In genomic region chr7:80129785-80130184, GRCh38 we compare ENCODE assay signal across 27 cellular contexts.
"Had no signal": no experiment of that assay in that cellular context is flagged by ENCODE, and none has a peak within 500 bp of the region (broad histone marks: within the 10 kb centered on the region; RNA-seq: fewer than 3 reads in every experiment).

No MANE protein-coding gene starts in this region.

- H3K9me3 ChIP-seq: left lung, pancreas, prostate gland, tibial nerve, upper lobe of left lung, vagina had no signal

- ATAC-seq: left cardiac atrium; left lung; naive thymus-derived CD8-positive, alpha-beta T cell; pancreas; right cardiac atrium; sciatic nerve; stimulated activated naive B cell treated with anti-CD40 and anti-IgM and Interleukin-4, amounts not matched to agents 10 μg/mL and 1 μg/mL and 100 μg/mL, for 72 hours had no signal

- H3K27ac ChIP-seq: left lung, pancreas, prostate gland, skin epidermis, tibial nerve, upper lobe of left lung, vagina had no signal

- H3K9me3 Mint-ChIP-seq: naive thymus-derived CD8-positive, alpha-beta T cell; nephron; neural crest cell; stimulated activated naive B cell treated with anti-CD40 and anti-IgM and Interleukin-4, amounts not matched to agents 10 μg/mL and 1 μg/mL and 100 μg/mL, for 72 hours; stimulated activated naive CD8-positive, alpha-beta T cell treated with anti-CD3 and anti-CD28 coated beads, Interleukin-15, Interleukin-2, amounts not matched to agents 100 ng/mL and 50 ng/mL, for 24 hours had no signal

- DNase-seq: hippocampal formation; kidney glomerular epithelial cell; left cardiac atrium; left lung; mesendoderm; midbrain; naive thymus-derived CD8-positive, alpha-beta T cell; nucleus accumbens; pancreas; posterior cingulate gyrus; retina; right cardiac atrium; stimulated activated CD4-positive, alpha-beta T cell treated with anti-CD3 and anti-CD28 coated beads, Interleukin-12 subunit alpha, Interleukin-12 subunit beta, amount 100 ng/mL, for 4 hours; stimulated activated CD4-positive, alpha-beta T cell treated with anti-CD3 and anti-CD28 coated beads, Interleukin-15, amount 100 ng/mL, for 24 hours; stimulated activated CD4-positive, alpha-beta T cell treated with anti-CD3 and anti-CD28 coated beads, Interleukin-2, amount 100 ng/mL, for 24 hours; stimulated activated CD4-positive, alpha-beta T cell treated with anti-CD3 and anti-CD28 coated beads, Interleukin-4, amount 100 ng/mL, for 1 hour; stimulated activated naive B cell treated with anti-CD40 and anti-IgM and Interleukin-4, amounts not matched to agents 10 μg/mL and 1 μg/mL and 100 μg/mL, for 72 hours; upper lobe of left lung had no signal

- H3K27ac Mint-ChIP-seq: naive thymus-derived CD8-positive, alpha-beta T cell; nephron; stimulated activated naive B cell treated with anti-CD40 and anti-IgM and Interleukin-4, amounts not matched to agents 10 μg/mL and 1 μg/mL and 100 μg/mL, for 72 hours; stimulated activated naive CD8-positive, alpha-beta T cell treated with anti-CD3 and anti-CD28 coated beads, Interleukin-15, Interleukin-2, amounts not matched to agents 100 ng/mL and 50 ng/mL, for 24 hours had no signal

- H3K4me1 ChIP-seq: left lung, prostate gland had no signal

- H3K36me3 ChIP-seq: left lung, pancreas, prostate gland, tibial nerve, upper lobe of left lung, vagina had no signal

- H3K27me3 ChIP-seq: pancreas, tibial nerve, vagina had no signal

- H3K36me3 Mint-ChIP-seq: naive thymus-derived CD8-positive, alpha-beta T cell; stimulated activated naive B cell treated with anti-CD40 and anti-IgM and Interleukin-4, amounts not matched to agents 10 μg/mL and 1 μg/mL and 100 μg/mL, for 72 hours had no signal

- H3K4me3 Mint-ChIP-seq: naive thymus-derived CD8-positive, alpha-beta T cell; nephron; neural crest cell; stimulated activated naive B cell treated with anti-CD40 and anti-IgM and Interleukin-4, amounts not matched to agents 10 μg/mL and 1 μg/mL and 100 μg/mL, for 72 hours; stimulated activated naive CD8-positive, alpha-beta T cell treated with anti-CD3 and anti-CD28 coated beads, Interleukin-15, Interleukin-2, amounts not matched to agents 100 ng/mL and 50 ng/mL, for 24 hours had no signal

- H3K4me3 ChIP-seq: left lung, lung, pancreas, prostate gland, skin epidermis, tibial nerve, upper lobe of left lung, vagina had no signal
